In the genomic region with DNA sequence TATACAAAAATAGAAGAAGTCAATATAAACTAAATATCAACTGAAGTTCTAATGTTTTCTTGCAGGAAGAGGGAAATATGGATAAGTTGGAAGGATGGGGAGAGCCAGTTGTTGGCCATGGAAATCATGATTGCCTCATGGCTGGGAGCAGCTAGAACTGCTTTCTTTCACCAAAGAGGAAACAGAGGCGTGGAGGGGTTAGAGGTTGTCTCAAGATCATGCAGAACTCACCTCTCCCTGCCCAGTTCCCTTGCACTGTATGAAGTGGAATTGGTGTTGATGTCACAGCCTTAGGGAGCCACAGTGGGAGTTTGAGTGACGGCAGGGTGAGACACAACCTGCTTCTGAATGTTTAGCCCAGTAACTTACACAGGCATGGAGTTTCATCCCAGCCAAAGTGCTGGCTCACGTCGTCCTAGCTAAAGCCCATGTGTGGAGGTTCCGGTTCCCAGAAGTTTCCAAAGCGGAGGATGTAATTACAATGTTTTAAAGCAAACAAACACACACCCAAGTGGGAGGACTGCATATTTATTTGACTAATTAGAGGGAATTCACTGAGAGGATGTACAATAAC, we compare ENCODE assay signal across 12 cellular contexts.
DNase-seq lines count a peak whose midpoint lies in the region; ATAC-seq and TF ChIP-seq lines count a peak whose summit lies in the region.
"Had no signal": no experiment of that assay in that cellular context is flagged by ENCODE, and none has a peak within 500 bp of the region (broad histone marks: within the 10 kb centered on the region; RNA-seq: fewer than 3 reads in every experiment).

No MANE protein-coding gene starts in this region.

- no peaks in the 10 kb centered on the region for H3K9me3 ChIP-seq in adipocyte (ENCODE audit: control insufficient read depth, low read length)
- H3K9me3 ChIP-seq in sigmoid colon, result no peaks in the 10 kb centered on the region

- H3K4me1 Mint-ChIP-seq in stimulated activated naive B cell treated with anti-CD40 and anti-IgM and Interleukin-4, amounts not matched to agents 10 μg/mL and 1 μg/mL and 100 μg/mL, for 72 hours, result no peaks in the 10 kb centered on the region
- H3K4me1 Mint-ChIP-seq in activated T-cell treated with anti-CD3 and anti-CD28 coated beads, Interleukin-2, amount 50 U/mL, for 72 hours (ENCODE audit: low read depth), result no peaks in the 10 kb centered on the region
- H3K4me1 Mint-ChIP-seq: B cell had no signal

- DNase-seq in COR-L47 (lab: John Stamatoyannopoulos, UW) (peak; percentile 60), adipocyte (ENCODE audit: low read depth) (peak; percentile 48), left cardiac atrium (peak; percentile 54), sigmoid colon (peak; percentile 77)
- DNase-seq in stimulated activated naive B cell treated with anti-CD40 and anti-IgM and Interleukin-4, amounts not matched to agents 10 μg/mL and 1 μg/mL and 100 μg/mL, for 72 hours, result no peak
- no peak for DNase-seq in effector CD8-positive, alpha-beta T cell (lab: John Stamatoyannopoulos, UW)
- DNase-seq in activated T-cell treated with anti-CD3 and anti-CD28 coated beads, Interleukin-2, amount 50 U/mL, for 72 hours, result no peak
- DNase-seq: activated CD8-positive, alpha-beta memory T cell treated with anti-CD3 and anti-CD28 coated beads, Interleukin-2, amount 50 U/mL, for 4 hours; NCI-H226; SHP77 treated with DMSO at 0.1 percent for 48 hours had no signal

- no peaks in the 10 kb centered on the region for H3K9me3 Mint-ChIP-seq in stimulated activated naive B cell treated with anti-CD40 and anti-IgM and Interleukin-4, amounts not matched to agents 10 μg/mL and 1 μg/mL and 100 μg/mL, for 72 hours
- no peaks in the 10 kb centered on the region for H3K9me3 Mint-ChIP-seq in activated T-cell treated with anti-CD3 and anti-CD28 coated beads, Interleukin-2, amount 50 U/mL, for 72 hours

- H3K36me3 ChIP-seq in adipocyte (ENCODE audit: control insufficient read depth, insufficient read depth, low read length, severe bottlenecking), result no peaks in the 10 kb centered on the region
- no peaks in the 10 kb centered on the region for H3K36me3 ChIP-seq in sigmoid colon

- H3K27me3 Mint-ChIP-seq in stimulated activated naive B cell treated with anti-CD40 and anti-IgM and Interleukin-4, amounts not matched to agents 10 μg/mL and 1 μg/mL and 100 μg/mL, for 72 hours, result peaks cover 12 to 13% of the 10 kb centered on the region in 2 donors
- H3K27me3 Mint-ChIP-seq in activated T-cell treated with anti-CD3 and anti-CD28 coated beads, Interleukin-2, amount 50 U/mL, for 72 hours (ENCODE audit: low read depth), result peaks cover 5% of the 10 kb centered on the region

- H3K9ac ChIP-seq in adipocyte (ENCODE audit: low read length), result peak overlapping the region; percentile 45

- ATAC-seq in left cardiac atrium (peak; percentile 45 to 75), GM21528 (IDR thresholded peaks at IDR 0.05; ENCODE audit: low FRiP score, unreplicated experiment) (no peak)
- no peak for ATAC-seq in stimulated activated naive B cell treated with anti-CD40 and anti-IgM and Interleukin-4, amounts not matched to agents 10 μg/mL and 1 μg/mL and 100 μg/mL, for 72 hours (replicated peaks)
- ATAC-seq in activated T-cell treated with anti-CD3 and anti-CD28 coated beads, Interleukin-2, amount 50 U/mL, for 72 hours (replicated peaks in 1 of 2), result no peak

- intact Hi-C loops in left cardiac atrium (cut with DNase I), result no loop called here
- intact Hi-C loops in sigmoid colon (cut with DNase I), result no loop called here

- H3K4me3 ChIP-seq in adipocyte (ENCODE audit: low read length) (peak overlapping the region; percentile 33), sigmoid colon (no peak overlapping the region)

- no peak for TF ChIP-seq EP300 in sigmoid colon (IDR thresholded peaks at IDR 0.05)

- H3K27ac Mint-ChIP-seq in stimulated activated naive B cell treated with anti-CD40 and anti-IgM and Interleukin-4, amounts not matched to agents 10 μg/mL and 1 μg/mL and 100 μg/mL, for 72 hours, result no peak overlapping the region
- no peak overlapping the region for H3K27ac Mint-ChIP-seq in activated T-cell treated with anti-CD3 and anti-CD28 coated beads, Interleukin-2, amount 50 U/mL, for 72 hours
- H3K27ac Mint-ChIP-seq: B cell had no signal

- no peak for TF ChIP-seq POLR2A in sigmoid colon (IDR thresholded peaks at IDR 0.05)

- H3K4me3 Mint-ChIP-seq in stimulated activated naive B cell treated with anti-CD40 and anti-IgM and Interleukin-4, amounts not matched to agents 10 μg/mL and 1 μg/mL and 100 μg/mL, for 72 hours, result no peak overlapping the region
- H3K4me3 Mint-ChIP-seq in activated T-cell treated with anti-CD3 and anti-CD28 coated beads, Interleukin-2, amount 50 U/mL, for 72 hours, result no peak overlapping the region
- H3K4me3 Mint-ChIP-seq: B cell had no signal

- H3K4me1 ChIP-seq in adipocyte (ENCODE audit: control insufficient read depth, insufficient read depth, low read length) (peaks cover 26% of the 10 kb centered on the region), sigmoid colon (peaks cover 0 to 35% (median 24%) of the 10 kb centered on the region in 4 donors)

- TF ChIP-seq CTCF in sigmoid colon (IDR thresholded peaks at IDR 0.05), result no peak

- WGBS in sigmoid colon, 2 donors, result 15 to 51% methylated on average over 6 of the region's 6 CpGs

- H3K27ac ChIP-seq in sigmoid colon, result peak overlapping the region; percentile 41 to 54 (median 46)

- H3K27me3 ChIP-seq in adipocyte (replicated peaks; ENCODE audit: control insufficient read depth, insufficient read depth, low read length) (no peaks in the 10 kb centered on the region), sigmoid colon (no peaks in the 10 kb centered on the region)

- no peaks in the 10 kb centered on the region for H3K36me3 Mint-ChIP-seq in stimulated activated naive B cell treated with anti-CD40 and anti-IgM and Interleukin-4, amounts not matched to agents 10 μg/mL and 1 μg/mL and 100 μg/mL, for 72 hours
- no peaks in the 10 kb centered on the region for H3K36me3 Mint-ChIP-seq in activated T-cell treated with anti-CD3 and anti-CD28 coated beads, Interleukin-2, amount 50 U/mL, for 72 hours (ENCODE audit: insufficient read depth in 2 of 2)

Comparison
In these comparisons a context has a peak if more than half of its experiments do, and no peak if none do; other contexts are left out.
1. DNase-seq: peak in COR-L47 (single experiment), adipocyte (single experiment), left cardiac atrium (single experiment) and sigmoid colon (single experiment); none in stimulated activated naive B cell treated with anti-CD40 and anti-IgM and Interleukin-4, amounts not matched to agents 10 μg/mL and 1 μg/mL and 100 μg/mL, for 72 hours (single experiment), effector CD8-positive, alpha-beta T cell (single experiment) and activated T-cell treated with anti-CD3 and anti-CD28 coated beads, Interleukin-2, amount 50 U/mL, for 72 hours (0 of 2).
2. ATAC-seq: peak in left cardiac atrium (2 of 2); none in stimulated activated naive B cell treated with anti-CD40 and anti-IgM and Interleukin-4, amounts not matched to agents 10 μg/mL and 1 μg/mL and 100 μg/mL, for 72 hours (0 of 2), GM21528 (single experiment) and activated T-cell treated with anti-CD3 and anti-CD28 coated beads, Interleukin-2, amount 50 U/mL, for 72 hours (0 of 2).